ENCODE assay signal across 20 cellular contexts in genomic region chr11:120571476-120571875, GRCh38. TPM values are rescaled to one million over a fixed set of nuclear protein-coding genes. Genes with fewer than 3 reads are reported as not detected.
DNase-seq lines count a peak whose midpoint lies in the region; ATAC-seq, FAIRE-seq and TF ChIP-seq lines count a peak whose summit lies in the region.
"Had no signal": no experiment of that assay in that cellular context is flagged by ENCODE, and none has a peak within 500 bp of the region (broad histone marks: within the 10 kb centered on the region; RNA-seq: fewer than 3 reads in every experiment).

No MANE protein-coding gene starts in this region.

- H3K27ac ChIP-seq in kidney (ENCODE audit: low read depth in 2 of 2, low read length in 2 of 2) (no peak overlapping the region), spleen (no peak overlapping the region)

- H3K27me3 ChIP-seq in spleen (replicated peaks in 1 of 7) = peaks cover 0 to 19% (median 0%) of the 10 kb centered on the region in 7 donors

- H3K27ac Mint-ChIP-seq in chondrocyte (ENCODE audit: unreplicated experiment) (no peak overlapping the region), natural killer cell (peak overlapping the region in 1 of 2 donors; percentile 35)
- H3K27ac Mint-ChIP-seq in activated T-helper 17 cell treated with anti-CD3 and anti-CD28 coated beads, Interleukin-2, amount 50 U/mL, for 72 hours = no peak overlapping the region
- no peak overlapping the region for H3K27ac Mint-ChIP-seq in T-helper 2 cell treated with Interferon-gamma antibody and Interleukin-4, amounts not matched to agents 5 μg/mL and 100 μg/mL, for 36 hours
- H3K27ac Mint-ChIP-seq: CD4-positive, alpha-beta memory T cell had no signal

- H3K27me3 Mint-ChIP-seq in chondrocyte (ENCODE audit: low read depth) (peaks cover 12% of the 10 kb centered on the region), natural killer cell (ENCODE audit: low read depth in 2 of 2) (no peaks in the 10 kb centered on the region)
- H3K27me3 Mint-ChIP-seq in activated T-helper 17 cell treated with anti-CD3 and anti-CD28 coated beads, Interleukin-2, amount 50 U/mL, for 72 hours = peaks cover 25% of the 10 kb centered on the region
- peaks cover 15% of the 10 kb centered on the region for H3K27me3 Mint-ChIP-seq in T-helper 2 cell treated with Interferon-gamma antibody and Interleukin-4, amounts not matched to agents 5 μg/mL and 100 μg/mL, for 36 hours (ENCODE audit: low read depth)

- intact Hi-C loops in kidney (cut with DNase I) (no loop called here), spleen (cut with DNase I; ENCODE audit: low total_unique reads) (no loop called here), natural killer cell (cut with micrococcal nuclease) (no loop called here)

- DNase-seq in RPMI8226 (peak; percentile 1), chondrocyte (ENCODE audit: low spot score) (peak; percentile 41), kidney (peak; percentile 18), spleen (peak; percentile 23), natural killer cell (no peak)
- DNase-seq in T-helper 2 cell treated with Interferon-gamma antibody and Interleukin-4, amounts not matched to agents 5 μg/mL and 100 μg/mL, for 36 hours (ENCODE audit: low spot score) = no peak
- DNase-seq: C1 segment of cervical spinal cord; Caco-2; CD4-positive, alpha-beta memory T cell; DMS153; DND-41; GOT3; H7; HCEC 1CT had no signal

- H3K4me3 ChIP-seq in kidney (ENCODE audit: low read length in 2 of 2) (no peak overlapping the region), spleen (no peak overlapping the region)

- TF ChIP-seq CTCF in chondrocyte (IDR thresholded peaks at IDR 0.05) = no peak
- no peak for TF ChIP-seq CTCF in kidney (IDR thresholded peaks at IDR 0.05; ENCODE audit: borderline replicate concordance, extremely low read depth, insufficient read depth)
- TF ChIP-seq CTCF in spleen (IDR thresholded peaks at IDR 0.05 in 8 of 11, conservative IDR thresholded peaks at IDR 0.05 in 3 of 11) = no peak
- TF ChIP-seq CTCF in natural killer cell (IDR thresholded peaks at IDR 0.05) = no peak

- FAIRE-seq in kidney (lab: Jason Lieb, UNC) = no peak
- FAIRE-seq: G401.6, GM12892 had no signal

- no peak for ATAC-seq in activated T-helper 17 cell treated with anti-CD3 and anti-CD28 coated beads, Interleukin-2, amount 50 U/mL, for 72 hours (replicated peaks)
- ATAC-seq in natural killer cell = no peak

- peaks cover 5% of the 10 kb centered on the region for H3K9me3 Mint-ChIP-seq in chondrocyte (ENCODE audit: low read depth)
- H3K9me3 Mint-ChIP-seq in activated T-helper 17 cell treated with anti-CD3 and anti-CD28 coated beads, Interleukin-2, amount 50 U/mL, for 72 hours = no peaks in the 10 kb centered on the region
- no peaks in the 10 kb centered on the region for H3K9me3 Mint-ChIP-seq in T-helper 2 cell treated with Interferon-gamma antibody and Interleukin-4, amounts not matched to agents 5 μg/mL and 100 μg/mL, for 36 hours
- no peaks in the 10 kb centered on the region for H3K9me3 Mint-ChIP-seq in natural killer cell
- H3K9me3 Mint-ChIP-seq: CD4-positive, alpha-beta memory T cell had no signal

- H3K9ac ChIP-seq in kidney (ENCODE audit: low read length in 2 of 2) = no peak overlapping the region

- WGBS in spleen, 5 donors = 30 to 66% (median 60%) methylated on average over 1 of the region's 1 CpG

- H3K36me3 ChIP-seq in kidney (ENCODE audit: control insufficient read depth in 1 of 2, insufficient read depth in 2 of 2, low read length in 2 of 2) (no peaks in the 10 kb centered on the region), spleen (no peaks in the 10 kb centered on the region)

- TF ChIP-seq POLR2A in spleen (IDR thresholded peaks at IDR 0.05) = no peak

- H3K4me3 Mint-ChIP-seq in chondrocyte (ENCODE audit: unreplicated experiment) (no peak overlapping the region), natural killer cell (no peak overlapping the region)
- no peak overlapping the region for H3K4me3 Mint-ChIP-seq in activated T-helper 17 cell treated with anti-CD3 and anti-CD28 coated beads, Interleukin-2, amount 50 U/mL, for 72 hours
- no peak overlapping the region for H3K4me3 Mint-ChIP-seq in T-helper 2 cell treated with Interferon-gamma antibody and Interleukin-4, amounts not matched to agents 5 μg/mL and 100 μg/mL, for 36 hours
- H3K4me3 Mint-ChIP-seq: CD4-positive, alpha-beta memory T cell had no signal

- H3K4me1 ChIP-seq in kidney (ENCODE audit: control insufficient read depth in 1 of 2, insufficient read depth in 1 of 2, low read depth in 1 of 2, low read length in 2 of 2) (no peaks in the 10 kb centered on the region), spleen (no peaks in the 10 kb centered on the region)

- no peaks in the 10 kb centered on the region for H3K4me1 Mint-ChIP-seq in chondrocyte (ENCODE audit: low read depth)
- no peaks in the 10 kb centered on the region for H3K4me1 Mint-ChIP-seq in activated T-helper 17 cell treated with anti-CD3 and anti-CD28 coated beads, Interleukin-2, amount 50 U/mL, for 72 hours
- no peaks in the 10 kb centered on the region for H3K4me1 Mint-ChIP-seq in T-helper 2 cell treated with Interferon-gamma antibody and Interleukin-4, amounts not matched to agents 5 μg/mL and 100 μg/mL, for 36 hours (ENCODE audit: low read depth)
- H3K4me1 Mint-ChIP-seq in natural killer cell = peaks cover 0 to 10% of the 10 kb centered on the region in 2 donors
- H3K4me1 Mint-ChIP-seq: CD4-positive, alpha-beta memory T cell had no signal

- H3K36me3 Mint-ChIP-seq in chondrocyte (ENCODE audit: low read depth) (no peaks in the 10 kb centered on the region), natural killer cell (no peaks in the 10 kb centered on the region)
- no peaks in the 10 kb centered on the region for H3K36me3 Mint-ChIP-seq in activated T-helper 17 cell treated with anti-CD3 and anti-CD28 coated beads, Interleukin-2, amount 50 U/mL, for 72 hours (ENCODE audit: low read depth)
- H3K36me3 Mint-ChIP-seq in T-helper 2 cell treated with Interferon-gamma antibody and Interleukin-4, amounts not matched to agents 5 μg/mL and 100 μg/mL, for 36 hours (ENCODE audit: low read depth) = no peaks in the 10 kb centered on the region
- H3K36me3 Mint-ChIP-seq: CD4-positive, alpha-beta memory T cell had no signal

- H3K9me3 ChIP-seq in kidney (ENCODE audit: control insufficient read depth in 1 of 2, low read length in 2 of 2) (no peaks in the 10 kb centered on the region), spleen (no peaks in the 10 kb centered on the region)
- H3K9me3 ChIP-seq: Caco-2 had no signal

RNA-seq across cellular contexts. Expression of gene GRIK4, which starts 59.9 kb away (rescaled TPM):
- total RNA-seq in chondrocyte = 0.37 to 0.51 TPM (median 0.49 TPM) in 3 replicates
- total RNA-seq in kidney = 0.25 TPM
- not detected for polyA plus RNA-seq in kidney (ENCODE audit: insufficient read depth, low read depth, low replicate concordance)
- 1 to 10 TPM in 4 of 7 donors, under 1 TPM in 3; 0.40 to 2.4 (median 1.7) TPM for total RNA-seq in spleen
- under 1 TPM; 0.04 to 0.19 (median 0.14) TPM for polyA plus RNA-seq in spleen
- total RNA-seq in activated T-helper 17 cell treated with anti-CD3 and anti-CD28 coated beads, Interleukin-2, amount 50 U/mL, for 72 hours = not detected
- total RNA-seq in natural killer cell = 10 to 100 TPM in 2 of 3 donors, 1 to 10 TPM in 1; 2.2 to 32.3 (median 21.9) TPM
- total RNA-seq: A172; A673; CD4-positive, alpha-beta memory T cell had no signal
- polyA plus RNA-seq: BJ had no signal

Comparison
In these comparisons a context has a peak if more than half of its experiments do, and no peak if none do; other contexts are left out.
1. DNase-seq: peak in RPMI8226 (single experiment), chondrocyte (single experiment), kidney (single experiment) and spleen (single experiment); none in T-helper 2 cell treated with Interferon-gamma antibody and Interleukin-4, amounts not matched to agents 5 μg/mL and 100 μg/mL, for 36 hours (single experiment) and natural killer cell (single experiment).